10 cellular contexts compared by ENCODE assay signal in the genomic region with DNA sequence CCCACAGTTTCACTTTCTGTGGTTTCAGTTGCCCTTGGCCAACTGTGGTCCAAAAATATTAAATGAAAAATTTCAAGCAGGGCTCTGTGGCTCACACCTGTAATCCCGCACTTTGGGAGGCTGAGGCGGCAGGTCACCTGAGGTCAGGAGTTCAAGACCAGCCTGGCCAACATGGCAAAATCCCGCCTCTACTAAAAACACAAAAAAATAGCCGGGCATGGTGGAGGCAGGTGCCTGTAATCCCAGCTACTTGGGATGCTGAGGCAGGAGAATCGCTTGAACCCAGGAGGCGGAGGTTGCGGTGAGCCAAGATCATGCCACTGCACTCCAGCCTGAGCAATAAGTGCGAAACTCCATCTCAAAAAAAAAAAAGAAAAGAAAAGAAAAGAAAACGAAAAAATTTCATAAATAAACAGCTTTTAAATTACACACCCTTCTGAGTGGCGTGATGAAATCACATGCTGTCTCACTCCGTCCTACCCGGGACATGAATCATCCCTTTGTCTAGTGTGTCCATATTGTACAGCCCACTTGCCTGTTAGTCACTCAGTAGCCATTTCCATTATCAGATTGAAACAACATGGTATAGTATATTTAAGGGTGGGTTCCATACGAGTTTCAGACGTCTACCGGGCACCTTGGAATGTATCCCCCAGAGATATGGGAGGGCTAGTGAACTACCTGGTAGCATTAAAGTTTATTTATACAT. TPM values are rescaled to one million over a fixed set of nuclear protein-coding genes. Genes with fewer than 3 reads are reported as not detected.
DNase-seq lines count a peak whose midpoint lies in the region; ATAC-seq and TF ChIP-seq lines count a peak whose summit lies in the region.
"Had no signal": no experiment of that assay in that cellular context is flagged by ENCODE, and none has a peak within 500 bp of the region (broad histone marks: within the 10 kb centered on the region; RNA-seq: fewer than 3 reads in every experiment).

No MANE protein-coding gene starts in this region.

- no peak for TF ChIP-seq POLR2A in ovary (IDR thresholded peaks at IDR 0.05)

- H3K36me3 ChIP-seq in ovary = no peaks in the 10 kb centered on the region
- H3K36me3 ChIP-seq: gastroesophageal sphincter had no signal

- H3K9me3 ChIP-seq in ovary = no peaks in the 10 kb centered on the region
- H3K9me3 ChIP-seq: gastroesophageal sphincter had no signal

- peaks cover 11% of the 10 kb centered on the region for H3K4me1 ChIP-seq in ovary (ENCODE audit: insufficient read depth)

- ATAC-seq in HG02970 (IDR thresholded peaks at IDR 0.05; ENCODE audit: low FRiP score, unreplicated experiment) = no peak
- ATAC-seq: gastroesophageal sphincter had no signal

- no peak overlapping the region for H3K27ac ChIP-seq in ovary
- H3K27ac ChIP-seq: gastroesophageal sphincter had no signal

- peak; percentile 96 for DNase-seq in ELR (ENCODE audit: low read depth)
- peak; percentile 89 for DNase-seq in RPMI7951 (ENCODE audit: low read depth)
- peak; percentile 96 for DNase-seq in fibroblast of mammary gland (ENCODE audit: low read depth)
- peak; percentile 91 for DNase-seq in pons (ENCODE audit: low spot score)
- no peak for DNase-seq in ovary
- DNase-seq in posterior vena cava (ENCODE audit: low spot score) = no peak
- no peak for DNase-seq in stimulated activated CD4-positive, alpha-beta T cell treated with anti-CD3 and anti-CD28 coated beads, Interleukin-2, amount 100 ng/mL, for 24 hours
- DNase-seq: T-helper 9 cell had no signal

- intact Hi-C loops in ovary (cut with DNase I) (no loop called here), posterior vena cava (cut with DNase I) (no loop called here)

- TF ChIP-seq EP300 in ovary (IDR thresholded peaks at IDR 0.05) = no peak

- 94 to 95% (median 94%) methylated on average over 15 of the region's 15 CpGs for WGBS in ovary, 3 donors

- no peak overlapping the region for H3K4me3 ChIP-seq in fibroblast of mammary gland (ENCODE audit: control insufficient read depth, low read depth, low read length)
- H3K4me3 ChIP-seq in ovary = no peak overlapping the region
- H3K4me3 ChIP-seq: gastroesophageal sphincter had no signal

- TF ChIP-seq CTCF in fibroblast of mammary gland (conservative IDR thresholded peaks at IDR 0.05; ENCODE audit: control insufficient read depth, insufficient read depth, low read depth, low read length) (no peak), ovary (IDR thresholded peaks at IDR 0.05) (no peak)

- no peaks in the 10 kb centered on the region for H3K27me3 ChIP-seq in ovary
- H3K27me3 ChIP-seq: gastroesophageal sphincter had no signal

RNA-seq across cellular contexts. Expression of a gene that starts 11.7 kb away (rescaled TPM):
- 56.7 and 69.4 TPM in 2 replicates for total RNA-seq in RPMI7951 (2014; rRNA removed; shearing (Covaris generic))
- 10 to 100 TPM; 39.9 to 50.7 (median 45.7) TPM for total RNA-seq in ovary
- polyA plus RNA-seq in ovary = 10 to 100 TPM; 24.0 to 31.1 TPM
- 10 to 100 TPM; 23.7 to 30.2 TPM for total RNA-seq in posterior vena cava

Comparison
In these comparisons a context has a peak if more than half of its experiments do, and no peak if none do; other contexts are left out.
1. DNase-seq: peak in ELR (single experiment), RPMI7951 (single experiment), fibroblast of mammary gland (single experiment) and pons (single experiment); none in ovary (0 of 5), posterior vena cava (single experiment) and stimulated activated CD4-positive, alpha-beta T cell treated with anti-CD3 and anti-CD28 coated beads, Interleukin-2, amount 100 ng/mL, for 24 hours (0 of 2).